ENCODE assay signal across 21 cellular contexts in genomic region chr1:153100241-153100640, GRCh38. TPM values are rescaled to one million over a fixed set of nuclear protein-coding genes. Genes with fewer than 3 reads are reported as not detected.
DNase-seq lines count a peak whose midpoint lies in the region; ATAC-seq, FAIRE-seq and TF ChIP-seq lines count a peak whose summit lies in the region.
"Had no signal": no experiment of that assay in that cellular context is flagged by ENCODE, and none has a peak within 500 bp of the region (broad histone marks: within the 10 kb centered on the region; RNA-seq: fewer than 3 reads in every experiment).

No MANE protein-coding gene starts in this region.

- DNase-seq in EH (ENCODE audit: low read depth) (peak; percentile 6), MM.1S (peak; percentile 3), astrocyte (ENCODE audit: low read depth) (peak; percentile 66), non-pigmented ciliary epithelial cell (ENCODE audit: low read depth) (peak; percentile 26), ovary (no peak), superior temporal gyrus (ENCODE audit: extremely low spot score) (no peak)
- DNase-seq: activated B cell treated with CpG ODN at 0.5 μM for 24 hours; adrenal gland; GF-D8; lower lobe of right lung; naive thymus-derived CD4-positive, alpha-beta T cell; NCI-H2029; Peyer's patch; stimulated activated naive CD4-positive, alpha-beta T cell treated with Interleukin-2 at 50 U/mL for 16 hours; uterus had no signal

- no peaks in the 10 kb centered on the region for H3K36me3 ChIP-seq in MM.1S (replicated peaks; ENCODE audit: insufficient read depth, low read length)
- no peaks in the 10 kb centered on the region for H3K36me3 ChIP-seq in astrocyte (ENCODE audit: insufficient read depth, low read length)
- H3K36me3 ChIP-seq in ovary, result no peaks in the 10 kb centered on the region
- H3K36me3 ChIP-seq: adrenal gland, lower lobe of right lung, Peyer's patch, prostate gland, uterus had no signal

- H3K27ac ChIP-seq in MM.1S (ENCODE audit: low read length), result no peak overlapping the region
- H3K27ac ChIP-seq in astrocyte (ENCODE audit: low read depth, low read length), result no peak overlapping the region
- no peak overlapping the region for H3K27ac ChIP-seq in ovary
- H3K27ac ChIP-seq: adrenal gland, lower lobe of right lung, Peyer's patch, prostate gland, uterus had no signal

- no peaks in the 10 kb centered on the region for H3K27me3 Mint-ChIP-seq in astrocyte (ENCODE audit: low read depth, unreplicated experiment)

- no peak for TF ChIP-seq CTCF in MM.1S (IDR thresholded peaks at IDR 0.05; ENCODE audit: low read length)
- TF ChIP-seq CTCF in astrocyte (IDR thresholded peaks at IDR 0.05; ENCODE audit: insufficient read depth, low read depth, low read length), result no peak
- no peak for TF ChIP-seq CTCF in ovary (IDR thresholded peaks at IDR 0.05)

- no peaks in the 10 kb centered on the region for H3F3A ChIP-seq in MM.1S (ENCODE audit: insufficient read depth, low read length)

- H3K36me3 Mint-ChIP-seq in astrocyte (ENCODE audit: low read depth, unreplicated experiment), result no peaks in the 10 kb centered on the region
- H3K36me3 Mint-ChIP-seq: naive thymus-derived CD4-positive, alpha-beta T cell had no signal

- TF ChIP-seq POLR2A in ovary (IDR thresholded peaks at IDR 0.05), result no peak

- H4K20me1 ChIP-seq in MM.1S (ENCODE audit: insufficient read depth, low read length) (no peaks in the 10 kb centered on the region), astrocyte (ENCODE audit: insufficient read depth, low read length) (no peaks in the 10 kb centered on the region)

- no peak overlapping the region for H3K4me3 ChIP-seq in MM.1S (ENCODE audit: low read length)
- no peak overlapping the region for H3K4me3 ChIP-seq in astrocyte (ENCODE audit: insufficient read depth, low read depth, low read length)
- H3K4me3 ChIP-seq in ovary, result no peak overlapping the region
- H3K4me3 ChIP-seq: adrenal gland, lower lobe of right lung, Peyer's patch, prostate gland, uterus had no signal

- no peaks in the 10 kb centered on the region for H3K9me2 ChIP-seq in MM.1S (replicated peaks; ENCODE audit: insufficient read depth, low read length)

- no peak for FAIRE-seq in astrocyte (lab: Jason Lieb, UNC)
- FAIRE-seq: H1 had no signal

- no peak for ATAC-seq in GM18511 (IDR thresholded peaks at IDR 0.05; ENCODE audit: unreplicated experiment)
- ATAC-seq in HG03442 (IDR thresholded peaks at IDR 0.05; ENCODE audit: unreplicated experiment), result no peak
- ATAC-seq: lower lobe of right lung; naive thymus-derived CD4-positive, alpha-beta T cell had no signal

- H3K4me1 ChIP-seq in MM.1S (ENCODE audit: low read length) (no peaks in the 10 kb centered on the region), astrocyte (ENCODE audit: insufficient read depth, low read length) (no peaks in the 10 kb centered on the region), ovary (ENCODE audit: insufficient read depth) (no peaks in the 10 kb centered on the region)
- H3K4me1 ChIP-seq: adrenal gland, lower lobe of right lung, Peyer's patch, prostate gland, uterus had no signal

- TF ChIP-seq EP300 in ovary (IDR thresholded peaks at IDR 0.05), result no peak

- intact Hi-C loops in ovary (cut with DNase I), result no loop called here

- H3K9me3 Mint-ChIP-seq in astrocyte (ENCODE audit: unreplicated experiment), result peaks cover 2% of the 10 kb centered on the region

- H3K27me3 ChIP-seq in MM.1S (replicated peaks; ENCODE audit: insufficient read depth, low read length) (no peaks in the 10 kb centered on the region), astrocyte (ENCODE audit: insufficient read depth, low read length) (no peaks in the 10 kb centered on the region), ovary (no peaks in the 10 kb centered on the region)
- H3K27me3 ChIP-seq: adrenal gland, Peyer's patch, uterus had no signal

- H3K79me2 ChIP-seq in MM.1S (ENCODE audit: low read length) (no peaks in the 10 kb centered on the region), astrocyte (ENCODE audit: insufficient read depth, low read length) (no peaks in the 10 kb centered on the region)

- no peak overlapping the region for H3K9ac ChIP-seq in MM.1S (ENCODE audit: low read length)
- no peak overlapping the region for H3K9ac ChIP-seq in astrocyte (ENCODE audit: low read length)

- 92 to 95% (median 92%) methylated on average over 5 of the region's 5 CpGs for WGBS in ovary, 3 donors

- H2AFZ ChIP-seq in MM.1S (ENCODE audit: low read length) (no peak overlapping the region), astrocyte (ENCODE audit: low read depth, low read length) (no peak overlapping the region)

- H3K4me2 ChIP-seq in MM.1S (ENCODE audit: low read depth, low read length), result no peak overlapping the region
- no peak overlapping the region for H3K4me2 ChIP-seq in astrocyte (ENCODE audit: low read length)

- no peak overlapping the region for H3K4me3 Mint-ChIP-seq in astrocyte (ENCODE audit: unreplicated experiment)
- H3K4me3 Mint-ChIP-seq: activated B cell treated with CpG ODN at 0.5 μM for 24 hours; naive thymus-derived CD4-positive, alpha-beta T cell had no signal

- H3K4me1 Mint-ChIP-seq in astrocyte (ENCODE audit: low read depth, unreplicated experiment), result peaks cover 2% of the 10 kb centered on the region
- H3K4me1 Mint-ChIP-seq: activated B cell treated with CpG ODN at 0.5 μM for 24 hours; naive thymus-derived CD4-positive, alpha-beta T cell had no signal

- H3K9me3 ChIP-seq in MM.1S (replicated peaks; ENCODE audit: insufficient read depth, low read length), result no peaks in the 10 kb centered on the region
- no peaks in the 10 kb centered on the region for H3K9me3 ChIP-seq in astrocyte (ENCODE audit: insufficient read depth, low read depth, low read length)
- no peaks in the 10 kb centered on the region for H3K9me3 ChIP-seq in ovary
- H3K9me3 ChIP-seq: adrenal gland, lower lobe of right lung, Peyer's patch, prostate gland, uterus had no signal

- H3K27ac Mint-ChIP-seq in astrocyte (ENCODE audit: unreplicated experiment), result peak overlapping the region; percentile 77
- H3K27ac Mint-ChIP-seq: activated B cell treated with CpG ODN at 0.5 μM for 24 hours; naive thymus-derived CD4-positive, alpha-beta T cell had no signal

RNA-seq across cellular contexts. Expression of gene SPRR2E, which starts 5.9 kb away (rescaled TPM):
- total RNA-seq in astrocyte (not detected in 2 replicates), ovary (1 to 10 TPM in 3 of 7 donors, under 1 TPM in 1, not detected in 3; 0.63 to 1.5 (median 1.2) TPM)
- polyA plus RNA-seq in ovary, result 1 to 10 TPM; 1.3 to 1.5 TPM
- total RNA-seq: activated B cell treated with CpG ODN at 0.5 μM for 24 hours; activated CD8-positive, alpha-beta memory T cell treated with anti-CD3 and anti-CD28 coated beads for 36 hours; adrenal gland; H1; lower lobe of right lung; naive thymus-derived CD4-positive, alpha-beta T cell; Peyer's patch; prostate gland; T-helper 1 cell treated with Interleukin-12 subunit alpha and Interleukin-12 subunit beta and Interleukin-4 antibody, amounts not matched to agents 30 ng/mL and 1 ng/mL, for 36 hours; uterus had no signal
- polyA plus RNA-seq: H1; naive thymus-derived CD4-positive, alpha-beta T cell had no signal

RNA-seq across cellular contexts. Expression of gene SPRR2F, which starts 13.1 kb away (rescaled TPM):
- total RNA-seq in astrocyte (not detected in 2 replicates), ovary (10 to 100 TPM; 12.7 to 93.3 (median 62.3) TPM)
- polyA plus RNA-seq in ovary, result 100 to 1,000 TPM in 1 of 2 donors, 10 to 100 TPM in 1; 54.7 to 109 TPM
- total RNA-seq: activated B cell treated with CpG ODN at 0.5 μM for 24 hours; activated CD8-positive, alpha-beta memory T cell treated with anti-CD3 and anti-CD28 coated beads for 36 hours; adrenal gland; lower lobe of right lung; naive thymus-derived CD4-positive, alpha-beta T cell; Peyer's patch; T-helper 1 cell treated with Interleukin-12 subunit alpha and Interleukin-12 subunit beta and Interleukin-4 antibody, amounts not matched to agents 30 ng/mL and 1 ng/mL, for 36 hours had no signal
- polyA plus RNA-seq: adrenal gland; naive thymus-derived CD4-positive, alpha-beta T cell had no signal

RNA-seq across cellular contexts. Expression of gene SPRR2B, which starts 28.8 kb away (rescaled TPM):
- total RNA-seq in astrocyte (not detected in 2 replicates), ovary (1 to 10 TPM in 4 of 7 donors, not detected in 3; 1.1 to 3.8 (median 1.7) TPM)
- polyA plus RNA-seq in ovary, result 1 to 10 TPM; 3.2 to 4.9 TPM
- total RNA-seq: activated B cell treated with CpG ODN at 0.5 μM for 24 hours; activated CD8-positive, alpha-beta memory T cell treated with anti-CD3 and anti-CD28 coated beads for 36 hours; adrenal gland; H1; lower lobe of right lung; naive thymus-derived CD4-positive, alpha-beta T cell; Peyer's patch; prostate gland; T-helper 1 cell treated with Interleukin-12 subunit alpha and Interleukin-12 subunit beta and Interleukin-4 antibody, amounts not matched to agents 30 ng/mL and 1 ng/mL, for 36 hours; uterus had no signal
- polyA plus RNA-seq: adrenal gland; H1; naive thymus-derived CD4-positive, alpha-beta T cell had no signal

RNA-seq across cellular contexts. Expression of gene SPRR2A, which starts 42.9 kb away (rescaled TPM):
- total RNA-seq in astrocyte (not detected in 2 replicates), ovary (under 1 TPM in 2 of 7 donors, not detected in 5; 0.55 to 0.59 TPM)
- under 1 TPM; 0.21 to 0.52 TPM for polyA plus RNA-seq in ovary
- total RNA-seq: activated B cell treated with CpG ODN at 0.5 μM for 24 hours; activated CD8-positive, alpha-beta memory T cell treated with anti-CD3 and anti-CD28 coated beads for 36 hours; adrenal gland; H1; lower lobe of right lung; naive thymus-derived CD4-positive, alpha-beta T cell; Peyer's patch; prostate gland; T-helper 1 cell treated with Interleukin-12 subunit alpha and Interleukin-12 subunit beta and Interleukin-4 antibody, amounts not matched to agents 30 ng/mL and 1 ng/mL, for 36 hours had no signal
- polyA plus RNA-seq: H1; naive thymus-derived CD4-positive, alpha-beta T cell had no signal

RNA-seq across cellular contexts. Expression of gene SPRR2G, which starts 50.4 kb away (rescaled TPM):
- not detected in 2 replicates for total RNA-seq in astrocyte
- total RNA-seq in ovary, result not detected
- not detected for polyA plus RNA-seq in ovary
- total RNA-seq: activated B cell treated with CpG ODN at 0.5 μM for 24 hours; activated CD8-positive, alpha-beta memory T cell treated with anti-CD3 and anti-CD28 coated beads for 36 hours; adrenal gland; H1; lower lobe of right lung; naive thymus-derived CD4-positive, alpha-beta T cell; Peyer's patch; prostate gland; T-helper 1 cell treated with Interleukin-12 subunit alpha and Interleukin-12 subunit beta and Interleukin-4 antibody, amounts not matched to agents 30 ng/mL and 1 ng/mL, for 36 hours; uterus had no signal
- polyA plus RNA-seq: adrenal gland; H1; naive thymus-derived CD4-positive, alpha-beta T cell had no signal

Comparison
In these comparisons a context has a peak if more than half of its experiments do, and no peak if none do; other contexts are left out.
1. DNase-seq: peak in EH (single experiment), MM.1S (single experiment), astrocyte (single experiment) and non-pigmented ciliary epithelial cell (single experiment); none in ovary (0 of 5) and superior temporal gyrus (single experiment).
2. RNA of gene SPRR2F, which starts 13.1 kb away (total RNA-seq): 12.7 to 93.3 TPM in ovary; not detected in astrocyte; every median in the first group is over 10 times any median in the second.